ENCODE assay signal across 8 cellular contexts in genomic region chr1:225454733-225455132, GRCh38. TPM values are rescaled to one million over a fixed set of nuclear protein-coding genes. Genes with fewer than 3 reads are reported as not detected.
DNase-seq lines count a peak whose midpoint lies in the region; TF ChIP-seq lines count a peak whose summit lies in the region.

No MANE protein-coding gene starts in this region.

- TF ChIP-seq CTCF in fibroblast of the aortic adventitia (IDR thresholded peaks at IDR 0.05; ENCODE audit: insufficient read depth, low read length) (no peak), WERI-Rb-1 (IDR thresholded peaks at IDR 0.05; ENCODE audit: low read depth, low read length) (no peak)

- no peaks in the 10 kb centered on the region for H3K36me3 ChIP-seq in WERI-Rb-1

- no peak overlapping the region for H3K27ac ChIP-seq in WERI-Rb-1

- H3K9me3 ChIP-seq in WERI-Rb-1 (ENCODE audit: severe bottlenecking), result no peaks in the 10 kb centered on the region

- DNase-seq in DMS53 treated with DMSO at 0.1 percent for 48 hours (lab: John Stamatoyannopoulos, UW; ENCODE audit: unreplicated experiment) (peak; percentile 81), HS-5 (ENCODE audit: low read depth) (peak; percentile 19), fibroblast of the aortic adventitia (ENCODE audit: low read depth) (peak; percentile 72), UCSD-AML1 (lab: John Stamatoyannopoulos, UW; ENCODE audit: unreplicated experiment) (no peak), WERI-Rb-1 (no peak), NCI-H1930 (lab: John Stamatoyannopoulos, UW) (no peak)
- peak; percentile 75 to 80 for DNase-seq in activated CD8-positive, alpha-beta memory T cell treated with anti-CD3 and anti-CD28 coated beads for 4 hours (ENCODE audit: low read depth in 2 of 2)
- DNase-seq in stimulated activated CD4-positive, alpha-beta T cell treated with anti-CD3 and anti-CD28 coated beads, Interleukin-4, amount 100 ng/mL, for 24 hours, result peak; percentile 93

- no peaks in the 10 kb centered on the region for H3K27me3 ChIP-seq in WERI-Rb-1 (ENCODE audit: insufficient read depth, low read depth, severe bottlenecking)

- H3K4me3 ChIP-seq in fibroblast of the aortic adventitia (ENCODE audit: low read depth, low read length), result no peak overlapping the region
- no peak overlapping the region for H3K4me3 ChIP-seq in WERI-Rb-1 (ENCODE audit: low read depth, low read length)

RNA-seq across cellular contexts. Expression of gene LBR, which starts 26.9 kb away (rescaled TPM):
- 18.9 and 32.1 TPM in 2 replicates for total RNA-seq in fibroblast of the aortic adventitia (ENCODE audit: low replicate concordance)

Comparison
In these comparisons a context has a peak if more than half of its experiments do, and no peak if none do; other contexts are left out.
1. DNase-seq: peak in DMS53 treated with DMSO at 0.1 percent for 48 hours (single experiment), HS-5 (single experiment), activated CD8-positive, alpha-beta memory T cell treated with anti-CD3 and anti-CD28 coated beads for 4 hours (2 of 2), fibroblast of the aortic adventitia (single experiment) and stimulated activated CD4-positive, alpha-beta T cell treated with anti-CD3 and anti-CD28 coated beads, Interleukin-4, amount 100 ng/mL, for 24 hours (single experiment); none in UCSD-AML1 (single experiment), WERI-Rb-1 (single experiment) and NCI-H1930 (0 of 2).